In the genomic region with DNA sequence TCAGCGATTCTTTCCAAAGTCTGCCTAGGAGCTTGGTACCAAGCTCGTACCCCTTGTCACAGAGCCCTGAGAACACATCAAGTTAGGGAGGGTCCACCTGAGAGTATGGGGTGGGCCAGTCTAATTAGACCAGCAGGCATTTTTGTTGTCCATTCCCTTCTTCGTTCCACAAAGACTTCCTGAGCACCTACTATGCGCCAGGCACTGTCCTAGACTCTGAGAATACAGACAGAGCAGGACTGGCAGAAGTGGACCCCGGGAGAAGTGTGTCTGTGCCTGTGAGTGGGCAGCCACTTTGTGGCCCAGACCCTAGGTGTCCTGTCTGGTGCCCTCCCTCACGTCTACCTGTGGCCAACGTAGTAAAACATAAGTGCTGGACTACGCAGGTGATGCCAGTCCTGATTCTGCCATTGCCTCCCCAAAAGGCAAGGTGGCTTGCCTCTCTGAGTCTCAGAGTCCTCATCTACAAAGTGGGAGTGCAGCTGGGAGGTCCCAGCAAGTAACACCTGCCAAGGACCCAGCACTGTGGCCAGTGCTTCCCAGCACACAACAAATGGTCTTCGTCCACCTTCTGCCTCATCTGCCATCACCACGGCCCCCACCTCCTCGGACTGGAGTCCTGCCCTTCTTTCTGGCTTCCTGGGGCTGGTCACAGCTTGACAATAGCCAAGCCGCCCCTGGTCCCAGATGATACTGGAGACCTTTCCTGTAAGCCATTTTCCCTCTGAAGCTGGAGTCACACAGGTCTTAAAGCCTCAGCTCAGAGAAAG, we compare ENCODE assay signal across 19 cellular contexts. TPM values are rescaled to one million over a fixed set of nuclear protein-coding genes. Genes with fewer than 3 reads are reported as not detected.
DNase-seq lines count a peak whose midpoint lies in the region; ATAC-seq and TF ChIP-seq lines count a peak whose summit lies in the region.
"Had no signal": no experiment of that assay in that cellular context is flagged by ENCODE, and none has a peak within 500 bp of the region (broad histone marks: within the 10 kb centered on the region; RNA-seq: fewer than 3 reads in every experiment).

No MANE protein-coding gene starts in this region.

- BruUV-seq in IMR-90 (replicated peaks; lab: Mats Ljungman, UMichigan) = no TSS peak

- no peaks in the 10 kb centered on the region for H3K36me3 Mint-ChIP-seq in activated CD4-positive, alpha-beta T cell treated with anti-CD3 and anti-CD28 coated beads for 36 hours (ENCODE audit: low read depth)
- H3K36me3 Mint-ChIP-seq in glutamatergic neuron (ENCODE audit: unreplicated experiment) = peaks cover 4% of the 10 kb centered on the region
- H3K36me3 Mint-ChIP-seq in neural progenitor cell = no peaks in the 10 kb centered on the region
- H3K36me3 Mint-ChIP-seq: CD8-positive, alpha-beta T cell; memory B cell; type B pancreatic cell had no signal

- H2AK5ac ChIP-seq in IMR-90 (ENCODE audit: low read depth, low read length) = peak overlapping the region; percentile 57; the same call in 1 of the 2 replicates

- dilution Hi-C loops in IMR-90 (cut with HindIII; ENCODE audit: low sequenced_read_pairs, unreplicated experiment) = no loop called here

- H3K9ac ChIP-seq in IMR-90 (ENCODE audit: low read depth, low read length) (no peak overlapping the region), neural progenitor cell (no peak overlapping the region)

- intact Hi-C loops in activated CD4-positive, alpha-beta T cell treated with anti-CD3 and anti-CD28 coated beads for 36 hours (cut with DNase I, micrococcal nuclease) = no loop called here
- intact Hi-C loops in IMR-90 (cut with micrococcal nuclease) = no loop called here

- 0 out of 3 replicates have a peak overlapping the region, but pooled peaks have one; percentile 51 for H2BK15ac ChIP-seq in IMR-90 (ENCODE audit: low read depth, low read length)

- no peak overlapping the region for H3K14ac ChIP-seq in IMR-90 (replicated peaks; ENCODE audit: low read depth, low read length)

- no peak overlapping the region; a peak in 1 of 4 replicates for H4K8ac ChIP-seq in IMR-90 (ENCODE audit: low read depth in 2 of 2, low read length in 2 of 2)

- H3K9me3 Mint-ChIP-seq in activated CD4-positive, alpha-beta T cell treated with anti-CD3 and anti-CD28 coated beads for 36 hours (ENCODE audit: low read depth) = no peaks in the 10 kb centered on the region
- H3K9me3 Mint-ChIP-seq in glutamatergic neuron (ENCODE audit: unreplicated experiment) = peaks cover 9% of the 10 kb centered on the region
- H3K9me3 Mint-ChIP-seq in neural progenitor cell = no peaks in the 10 kb centered on the region
- H3K9me3 Mint-ChIP-seq: CD8-positive, alpha-beta T cell; memory B cell; T-helper 1 cell treated with Interleukin-12 subunit alpha and Interleukin-12 subunit beta and Interleukin-4 antibody, amounts not matched to agents 30 μg/mL and 1 μg/mL, for 36 hours; type B pancreatic cell had no signal

- no peaks in the 10 kb centered on the region for H3K79me2 ChIP-seq in neural progenitor cell (ENCODE audit: low read depth)

- peak overlapping the region; percentile 22; the same call in 1 of the 2 replicates for H3K4ac ChIP-seq in IMR-90 (ENCODE audit: low read depth, low read length)

- no peak for ATAC-seq in activated CD4-positive, alpha-beta T cell treated with anti-CD3 and anti-CD28 coated beads for 36 hours
- ATAC-seq in IMR-90 (ENCODE audit: low read depth) (no peak), HG02852 (IDR thresholded peaks at IDR 0.05; ENCODE audit: unreplicated experiment) (no peak)
- ATAC-seq: CD8-positive, alpha-beta T cell; HCT116 had no signal

- peaks cover 14% of the 10 kb centered on the region for H3K4me1 ChIP-seq in IMR-90 (ENCODE audit: control insufficient read depth, insufficient read depth, low read length)
- H3K4me1 ChIP-seq in neural progenitor cell = peaks cover 12% of the 10 kb centered on the region

- H3K23ac ChIP-seq in IMR-90 (ENCODE audit: low read depth, low read length) = no peak overlapping the region

- 0 out of 2 replicates have a peak overlapping the region, but pooled peaks have one; percentile 4 for H4K5ac ChIP-seq in IMR-90 (ENCODE audit: low read depth, low read length)

- H3K27ac Mint-ChIP-seq in activated CD4-positive, alpha-beta T cell treated with anti-CD3 and anti-CD28 coated beads for 36 hours = no peak overlapping the region
- H3K27ac Mint-ChIP-seq in glutamatergic neuron (ENCODE audit: unreplicated experiment) = peak overlapping the region; percentile 70
- peak overlapping the region; percentile 89 for H3K27ac Mint-ChIP-seq in neural progenitor cell
- H3K27ac Mint-ChIP-seq: CD8-positive, alpha-beta T cell; memory B cell; type B pancreatic cell had no signal

- H3K4me2 ChIP-seq in IMR-90 (ENCODE audit: low read depth, low read length) = no peak overlapping the region
- H3K4me2 ChIP-seq in neural progenitor cell = peak overlapping the region; percentile 21

- H3K18ac ChIP-seq in IMR-90 (ENCODE audit: low read depth, low read length) = no peak overlapping the region

- CTCF ChIA-PET in activated CD4-positive, alpha-beta T cell treated with anti-CD3 and anti-CD28 coated beads for 36 hours (lab: Charles Lee) = interaction anchor here (0.6 to 1.9 kb wide), 4 partner anchors 103 to 451 kb away, joined by 3 to 4 read pairs (median 3); no protein-coding TSS in a partner anchor
- CTCF ChIA-PET in IMR-90 (lab: Yijun Ruan, JAX) = no interaction called here

- TF ChIP-seq RAD21 in IMR-90 (IDR thresholded peaks at IDR 0.05; ENCODE audit: low read length) = no peak

- H3F3A ChIP-seq in neural progenitor cell (ENCODE audit: low read depth) = no peaks in the 10 kb centered on the region

- POLR2A ChIA-PET in activated CD4-positive, alpha-beta T cell treated with anti-CD3 and anti-CD28 coated beads for 36 hours (lab: Charles Lee) = no interaction called here
- POLR2A ChIA-PET in IMR-90 (lab: Charles Lee; ENCODE audit: unreplicated experiment) = no interaction called here

- H3K27me3 ChIP-seq in IMR-90 (ENCODE audit: control insufficient read depth, insufficient read depth, low read length) (no peaks in the 10 kb centered on the region), neural progenitor cell (no peaks in the 10 kb centered on the region)
- H3K27me3 ChIP-seq: adrenal gland had no signal

- H3K27ac ChIP-seq in IMR-90 (ENCODE audit: insufficient read depth, low read length) (no peak overlapping the region), neural progenitor cell (no peak overlapping the region)
- H3K27ac ChIP-seq: adrenal gland, SK-N-MC had no signal

- no peak overlapping the region for H3K56ac ChIP-seq in IMR-90 (ENCODE audit: extremely low read depth, insufficient read depth, low read length)

- in situ Hi-C loops in IMR-90 (cut with MboI; ENCODE audit: low sequenced_read_pairs) = no loop called here

- H2AFZ ChIP-seq in IMR-90 (replicated peaks; ENCODE audit: low read length, poor library complexity) (no peak overlapping the region), neural progenitor cell (replicated peaks) (no peak overlapping the region)

- H2AK9ac ChIP-seq in IMR-90 (replicated peaks; ENCODE audit: low read depth, low read length, poor library complexity) = no peak overlapping the region

- H3K9me3 ChIP-seq in IMR-90 (ENCODE audit: control insufficient read depth, insufficient read depth, low read length) (no peaks in the 10 kb centered on the region), neural progenitor cell (ENCODE audit: low read depth) (no peaks in the 10 kb centered on the region)
- H3K9me3 ChIP-seq: adrenal gland had no signal

- peak; percentile 2 for DNase-seq in activated CD4-positive, alpha-beta T cell treated with anti-CD3 and anti-CD28 coated beads for 36 hours
- no peak for DNase-seq in activated CD4-positive, alpha-beta T cell treated with anti-CD3 and anti-CD28 coated beads for 4 hours
- DNase-seq in IMR-90 (no peak), glutamatergic neuron (no peak), neural progenitor cell (ENCODE audit: low spot score) (no peak), HPDE6-E6E7 (ENCODE audit: extremely low spot score) (no peak), DMS79 treated with DMSO at 0.1 percent for 48 hours (lab: John Stamatoyannopoulos, UW) (no peak)
- DNase-seq: 8988T; activated CD4-positive, alpha-beta T cell treated with anti-CD3 and anti-CD28 coated beads for 48 hours; CD8-positive, alpha-beta T cell; naive B cell; NCI-H526 treated with DMSO at 0.1 percent for 48 hours had no signal

- H2BK120ac ChIP-seq in IMR-90 (ENCODE audit: low read depth, low read length) = peak overlapping the region; percentile 35

- peak overlapping the region; percentile 25; the same call in 1 of the 2 replicates for H2BK20ac ChIP-seq in IMR-90 (ENCODE audit: low read depth, low read length)

- peaks cover 4% of the 10 kb centered on the region for H3K27me3 Mint-ChIP-seq in activated CD4-positive, alpha-beta T cell treated with anti-CD3 and anti-CD28 coated beads for 36 hours
- peaks cover 4% of the 10 kb centered on the region for H3K27me3 Mint-ChIP-seq in glutamatergic neuron (ENCODE audit: unreplicated experiment)
- peaks cover 5% of the 10 kb centered on the region for H3K27me3 Mint-ChIP-seq in neural progenitor cell (ENCODE audit: insufficient read depth, low read depth)
- H3K27me3 Mint-ChIP-seq: type B pancreatic cell had no signal

- H4K91ac ChIP-seq in IMR-90 (ENCODE audit: insufficient read depth, low read depth, low read length) = peak overlapping the region; percentile 17; the same call in 1 of the 2 replicates

- H3K9me1 ChIP-seq in IMR-90 (ENCODE audit: insufficient read depth, low read length) = peaks cover 24% of the 10 kb centered on the region

- no peak for TF ChIP-seq POLR2A in IMR-90 (IDR thresholded peaks at IDR 0.05; ENCODE audit: low read depth, low read length)

- no peaks in the 10 kb centered on the region for H4K20me1 ChIP-seq in IMR-90 (ENCODE audit: insufficient read depth, low read length)
- no peaks in the 10 kb centered on the region for H4K20me1 ChIP-seq in neural progenitor cell (ENCODE audit: low read depth)

- H3K79me1 ChIP-seq in IMR-90 (ENCODE audit: low read depth in 1 of 2, low read length in 2 of 2) = peaks cover 0 to 12% of the 10 kb centered on the region in 2 experiments; a peak in 2 of 4 replicates

- H2BK5ac ChIP-seq in IMR-90 (ENCODE audit: low read depth, low read length, poor library complexity, severe bottlenecking) = no peak overlapping the region

- H3K4me3 Mint-ChIP-seq in activated CD4-positive, alpha-beta T cell treated with anti-CD3 and anti-CD28 coated beads for 36 hours = no peak overlapping the region
- H3K4me3 Mint-ChIP-seq in glutamatergic neuron (ENCODE audit: unreplicated experiment) (no peak overlapping the region), neural progenitor cell (no peak overlapping the region)
- H3K4me3 Mint-ChIP-seq: CD8-positive, alpha-beta T cell; memory B cell; naive B cell; T-helper 1 cell treated with Interleukin-12 subunit alpha and Interleukin-12 subunit beta and Interleukin-4 antibody, amounts not matched to agents 30 μg/mL and 1 μg/mL, for 36 hours; type B pancreatic cell had no signal

- H3K4me1 Mint-ChIP-seq in activated CD4-positive, alpha-beta T cell treated with anti-CD3 and anti-CD28 coated beads for 36 hours = peaks cover 9% of the 10 kb centered on the region
- peaks cover 9% of the 10 kb centered on the region for H3K4me1 Mint-ChIP-seq in glutamatergic neuron (ENCODE audit: low read depth, unreplicated experiment)
- peaks cover 14% of the 10 kb centered on the region for H3K4me1 Mint-ChIP-seq in neural progenitor cell

- H3K4me3 ChIP-seq in IMR-90 (ENCODE audit: insufficient read depth, low read depth, low read length) (no peak overlapping the region), neural progenitor cell (no peak overlapping the region)
- H3K4me3 ChIP-seq: adrenal gland, SK-N-MC had no signal

- TF ChIP-seq CTCF in IMR-90 (conservative IDR thresholded peaks at IDR 0.05; ENCODE audit: low read depth, low read length) (no peak), glutamatergic neuron (IDR thresholded peaks at IDR 0.05; ENCODE audit: partially characterized antibody, unreplicated experiment) (no peak), neural progenitor cell (IDR thresholded peaks at IDR 0.05) (no peak)

- H3K36me3 ChIP-seq in IMR-90 (ENCODE audit: control insufficient read depth, insufficient read depth, low read length) = no peaks in the 10 kb centered on the region
- H3K36me3 ChIP-seq in neural progenitor cell = no peaks in the 10 kb centered on the region
- H3K36me3 ChIP-seq: adrenal gland had no signal

- 88% methylated on average over 8 of the region's 12 CpGs; no CpG with 5 or more reads in 1 of the 2 experiments for WGBS in IMR-90 (ENCODE audit: extremely low coverage in 2 of 2, insufficient read length in 1 of 2), 2 experiments

RNA-seq across cellular contexts. Expression of a gene that starts 54.3 kb away (rescaled TPM):
- 10 to 100 TPM; 60.9 to 70.7 TPM for total RNA-seq in activated CD4-positive, alpha-beta T cell treated with anti-CD3 and anti-CD28 coated beads for 36 hours
- total RNA-seq in IMR-90 (2012; rRNA removed) (42.1 and 55.3 TPM in 2 replicates), glutamatergic neuron (ENCODE audit: unreplicated experiment) (2.4 TPM), neural progenitor cell (ENCODE audit: low replicate concordance) (0.34 and 1.5 TPM in 2 replicates)
- polyA plus RNA-seq in IMR-90 (2012; rRNA removed) = 48.1 and 61.5 TPM in 2 replicates
- 39.0 and 110 TPM in 2 replicates for polyA plus RNA-seq in IMR-90 (2012; cell fraction: cytosol; rRNA removed)
- 239 and 414 TPM in 2 replicates for polyA plus RNA-seq in IMR-90 (2012; cell fraction: nucleus; rRNA removed; ENCODE audit: low replicate concordance)

Comparison
In these comparisons a context has a peak if more than half of its experiments do, and no peak if none do; other contexts are left out.
1. RNA of a gene that starts 54.3 kb away (total RNA-seq): 60.9 to 70.7 TPM in activated CD4-positive, alpha-beta T cell treated with anti-CD3 and anti-CD28 coated beads for 36 hours and 42.1 to 55.3 TPM in IMR-90; 2.4 TPM in glutamatergic neuron (single experiment) and 0.34 to 1.5 TPM in neural progenitor cell; every median in the first group is over 10 times any median in the second.